ENCODE assay signal across 1 cellular context in the genomic region with DNA sequence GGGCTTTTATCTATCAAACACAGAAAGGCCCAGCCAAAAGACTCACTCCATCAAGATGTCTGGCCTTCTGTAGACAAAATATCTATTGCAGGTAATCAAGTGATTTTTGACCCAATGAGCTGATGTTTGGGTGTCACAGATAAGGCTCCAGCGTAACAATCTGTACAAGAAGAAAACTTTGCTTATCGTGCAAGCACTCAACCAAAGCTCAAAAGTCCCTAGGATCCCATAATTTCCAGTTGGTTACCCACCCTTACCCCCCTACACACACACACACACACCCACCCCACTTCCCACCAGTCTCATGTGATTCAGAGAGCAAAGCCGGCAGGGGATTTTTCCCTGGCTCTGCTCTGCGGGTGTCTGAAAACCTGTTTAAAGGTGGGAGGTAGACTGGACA.
TF ChIP-seq lines count a peak whose summit lies in the region.

No MANE protein-coding gene starts in this region.

TF ChIP-seq in K562, 482 proteins besides CTCF, POLR2A, EP300 and RAD21 (continued from another document):
- TF ChIP-seq HNRNPH1 (optimal IDR thresholded peaks at IDR 0.05; ENCODE audit: low read depth, low read length): no peak
- TF ChIP-seq CXXC5 (CRISPR knock-in tag; IDR thresholded peaks at IDR 0.05): no peak
- peak in 1 of 2 experiments; percentile 54; a peak in 3 of 4 replicates for TF ChIP-seq KDM1A (IDR thresholded peaks at IDR 0.05)
- no peak for TF ChIP-seq ZNF311 (CRISPR knock-in tag; IDR thresholded peaks at IDR 0.05)
- TF ChIP-seq, protein P1, sequence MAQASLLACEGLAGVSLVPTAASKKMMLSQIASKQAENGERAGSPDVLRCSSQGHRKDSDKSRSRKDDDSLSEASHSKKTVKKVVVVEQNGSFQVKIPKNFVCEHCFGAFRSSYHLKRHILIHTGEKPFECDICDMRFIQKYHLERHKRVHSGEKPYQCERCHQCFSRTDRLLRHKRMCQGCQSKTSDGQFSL (CRISPR knock-in tag; IDR thresholded peaks at IDR 0.05): no peak
- TF ChIP-seq, protein P1 (tag; IDR thresholded peaks at IDR 0.05): no peak
- TF ChIP-seq NCOR1 (IDR thresholded peaks at IDR 0.05): peak; percentile 59
- TF ChIP-seq, protein P2, sequence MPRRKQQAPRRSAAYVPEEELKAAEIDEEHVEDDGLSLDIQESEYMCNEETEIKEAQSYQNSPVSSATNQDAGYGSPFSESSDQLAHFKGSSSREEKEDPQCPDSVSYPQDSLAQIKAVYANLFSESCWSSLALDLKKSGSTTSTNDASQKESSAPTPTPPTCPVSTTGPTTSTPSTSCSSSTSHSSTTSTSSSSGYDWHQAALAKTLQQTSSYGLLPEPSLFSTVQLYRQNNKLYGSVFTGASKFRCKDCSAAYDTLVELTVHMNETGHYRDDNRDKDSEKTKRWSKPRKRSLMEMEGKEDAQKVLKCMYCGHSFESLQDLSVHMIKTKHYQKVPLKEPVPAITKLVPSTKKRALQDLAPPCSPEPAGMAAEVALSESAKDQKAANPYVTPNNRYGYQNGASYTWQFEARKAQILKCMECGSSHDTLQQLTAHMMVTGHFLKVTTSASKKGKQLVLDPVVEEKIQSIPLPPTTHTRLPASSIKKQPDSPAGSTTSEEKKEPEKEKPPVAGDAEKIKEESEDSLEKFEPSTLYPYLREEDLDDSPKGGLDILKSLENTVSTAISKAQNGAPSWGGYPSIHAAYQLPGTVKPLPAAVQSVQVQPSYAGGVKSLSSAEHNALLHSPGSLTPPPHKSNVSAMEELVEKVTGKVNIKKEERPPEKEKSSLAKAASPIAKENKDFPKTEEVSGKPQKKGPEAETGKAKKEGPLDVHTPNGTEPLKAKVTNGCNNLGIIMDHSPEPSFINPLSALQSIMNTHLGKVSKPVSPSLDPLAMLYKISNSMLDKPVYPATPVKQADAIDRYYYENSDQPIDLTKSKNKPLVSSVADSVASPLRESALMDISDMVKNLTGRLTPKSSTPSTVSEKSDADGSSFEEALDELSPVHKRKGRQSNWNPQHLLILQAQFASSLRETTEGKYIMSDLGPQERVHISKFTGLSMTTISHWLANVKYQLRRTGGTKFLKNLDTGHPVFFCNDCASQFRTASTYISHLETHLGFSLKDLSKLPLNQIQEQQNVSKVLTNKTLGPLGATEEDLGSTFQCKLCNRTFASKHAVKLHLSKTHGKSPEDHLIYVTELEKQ (CRISPR knock-in tag; IDR thresholded peaks at IDR 0.05): no peak
- TF ChIP-seq ZNF717 (CRISPR knock-in tag; IDR thresholded peaks at IDR 0.05): no peak
